ENCODE assay signal across 14 cellular contexts in the genomic region with DNA sequence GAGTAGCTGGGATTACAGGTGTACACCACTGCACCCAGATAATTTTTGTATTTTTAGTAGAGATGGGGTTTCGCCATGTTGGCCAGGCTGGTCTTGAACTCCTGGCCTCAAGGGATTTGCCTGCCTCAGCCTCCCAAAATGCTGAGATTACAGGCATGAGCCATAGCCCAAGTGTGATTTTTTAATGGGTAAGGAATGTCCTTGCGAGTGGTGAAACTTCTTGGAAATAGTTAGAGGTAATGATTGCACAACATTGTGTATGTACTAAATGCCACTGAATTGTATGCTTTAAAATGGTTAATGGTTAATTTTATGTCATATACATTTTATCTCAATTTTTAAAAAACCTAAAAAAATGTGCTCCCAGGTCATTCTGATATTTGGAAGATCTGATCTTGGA. TPM values are rescaled to one million over a fixed set of nuclear protein-coding genes. Genes with fewer than 3 reads are reported as not detected.
DNase-seq lines count a peak whose midpoint lies in the region; ATAC-seq, FAIRE-seq and TF ChIP-seq lines count a peak whose summit lies in the region.
"Had no signal": no experiment of that assay in that cellular context is flagged by ENCODE, and none has a peak within 500 bp of the region (broad histone marks: within the 10 kb centered on the region; RNA-seq: fewer than 3 reads in every experiment).

No MANE protein-coding gene starts in this region.

- intact Hi-C loops in CD4-positive, alpha-beta T cell (cut with DNase I, micrococcal nuclease): loop anchor here in 1 of 2 experiments (5.0 kb wide), 3 partner anchors 42 to 103 kb away; no protein-coding TSS in a partner anchor
- intact Hi-C loops in kidney (cut with DNase I): no loop called here

- no peaks in the 10 kb centered on the region for H3K9me3 ChIP-seq in CD4-positive, alpha-beta T cell (ENCODE audit: control insufficient read depth, low read length)
- H3K9me3 ChIP-seq in adipocyte (ENCODE audit: control insufficient read depth, low read length): peaks cover 6% of the 10 kb centered on the region
- peaks cover 0 to 14% of the 10 kb centered on the region in 2 donors for H3K9me3 ChIP-seq in kidney (ENCODE audit: control insufficient read depth in 1 of 2, low read length in 2 of 2)
- H3K9me3 ChIP-seq: Peyer's patch had no signal

- no peak overlapping the region for H3K4me3 Mint-ChIP-seq in CD4-positive, alpha-beta T cell

- peaks cover 10% of the 10 kb centered on the region for H3K36me3 Mint-ChIP-seq in CD4-positive, alpha-beta T cell (ENCODE audit: low read depth)
- H3K36me3 Mint-ChIP-seq: CD4-positive, alpha-beta memory T cell had no signal

- DNase-seq in CD4-positive, alpha-beta T cell: no peak
- DNase-seq in adipocyte (ENCODE audit: low read depth) (peak; percentile 66), fibroblast of the aortic adventitia (ENCODE audit: low read depth) (peak; percentile 61), renal cortical epithelial cell (ENCODE audit: low read depth) (peak; percentile 79), kidney (no peak), inferior parietal cortex (ENCODE audit: extremely low spot score) (no peak), D721Med (ENCODE audit: insufficient read length, low spot score) (no peak)
- DNase-seq: CD4-positive, alpha-beta memory T cell; NCI-H1930; NCI-H2171 treated with DMSO at 0.1 percent for 48 hours; NCI-H510A; Peyer's patch; Right ventricle myocardium superior had no signal

- POLR2A ChIA-PET in CD4-positive, alpha-beta T cell (lab: Charles Lee): no interaction called here

- CTCF ChIA-PET in CD4-positive, alpha-beta T cell (lab: Charles Lee): no interaction called here

- H3K9ac ChIP-seq in adipocyte (ENCODE audit: low read length): no peak overlapping the region
- no peak overlapping the region for H3K9ac ChIP-seq in kidney (ENCODE audit: low read length in 2 of 2)

- no peak for TF ChIP-seq CTCF in CD4-positive, alpha-beta T cell (IDR thresholded peaks at IDR 0.05)
- TF ChIP-seq CTCF in fibroblast of the aortic adventitia (IDR thresholded peaks at IDR 0.05; ENCODE audit: insufficient read depth, low read length) (no peak), kidney (IDR thresholded peaks at IDR 0.05; ENCODE audit: borderline replicate concordance, extremely low read depth, insufficient read depth) (no peak), D721Med (IDR thresholded peaks at IDR 0.05; ENCODE audit: insufficient read depth, missing control alignments) (no peak)

- H3K9me3 Mint-ChIP-seq in CD4-positive, alpha-beta T cell: no peaks in the 10 kb centered on the region

- no peak overlapping the region for H3K4me3 ChIP-seq in adipocyte (ENCODE audit: low read length)
- no peak overlapping the region for H3K4me3 ChIP-seq in fibroblast of the aortic adventitia (ENCODE audit: low read depth, low read length)
- H3K4me3 ChIP-seq in kidney (ENCODE audit: low read length in 2 of 2): no peak overlapping the region
- H3K4me3 ChIP-seq: Peyer's patch had no signal

- peak overlapping the region; percentile 86 for H3K27ac Mint-ChIP-seq in CD4-positive, alpha-beta T cell

- no peaks in the 10 kb centered on the region for H3K27me3 Mint-ChIP-seq in CD4-positive, alpha-beta T cell
- H3K27me3 Mint-ChIP-seq: CD4-positive, alpha-beta memory T cell had no signal

- no peak for ATAC-seq in CD4-positive, alpha-beta T cell (ENCODE audit: poor library complexity)

- peaks cover 75% of the 10 kb centered on the region for H3K4me1 Mint-ChIP-seq in CD4-positive, alpha-beta T cell (ENCODE audit: low read depth)

- no peaks in the 10 kb centered on the region for H3K36me3 ChIP-seq in adipocyte (ENCODE audit: control insufficient read depth, insufficient read depth, low read length, severe bottlenecking)
- H3K36me3 ChIP-seq in kidney (ENCODE audit: control insufficient read depth in 1 of 2, insufficient read depth in 2 of 2, low read length in 2 of 2): no peaks in the 10 kb centered on the region
- H3K36me3 ChIP-seq: Peyer's patch had no signal

- H3K27ac ChIP-seq in CD4-positive, alpha-beta T cell (ENCODE audit: low read depth, low read length): no peak overlapping the region
- no peak overlapping the region for H3K27ac ChIP-seq in kidney (ENCODE audit: low read depth in 2 of 2, low read length in 2 of 2)
- H3K27ac ChIP-seq: HL-60 had no signal

- FAIRE-seq in kidney (lab: Jason Lieb, UNC): no peak
- no peak for FAIRE-seq in D721Med (lab: Jason Lieb, UNC)

- H3K4me1 ChIP-seq in adipocyte (ENCODE audit: control insufficient read depth, insufficient read depth, low read length) (peaks cover 40% of the 10 kb centered on the region), kidney (ENCODE audit: control insufficient read depth in 1 of 2, insufficient read depth in 1 of 2, low read depth in 1 of 2, low read length in 2 of 2) (peaks cover 10 to 14% of the 10 kb centered on the region in 2 donors)

- no peaks in the 10 kb centered on the region for H3K27me3 ChIP-seq in CD4-positive, alpha-beta T cell (ENCODE audit: control insufficient read depth, insufficient read depth, low read length)
- no peaks in the 10 kb centered on the region for H3K27me3 ChIP-seq in adipocyte (replicated peaks; ENCODE audit: control insufficient read depth, insufficient read depth, low read length)
- H3K27me3 ChIP-seq: Peyer's patch had no signal

RNA-seq across cellular contexts. Expression of gene IL6ST, which starts 59.9 kb away (rescaled TPM):
- 100 to 1,000 TPM; 377 to 404 TPM for total RNA-seq in CD4-positive, alpha-beta T cell
- total RNA-seq in fibroblast of the aortic adventitia (ENCODE audit: low replicate concordance) (696 and 1,116 TPM in 2 replicates), renal cortical epithelial cell (216 and 325 TPM in 2 replicates), kidney (378 TPM)
- polyA plus RNA-seq in kidney (ENCODE audit: insufficient read depth, low read depth, low replicate concordance): 39.2 TPM

Comparison
In these comparisons a context has a peak if more than half of its experiments do, and no peak if none do; other contexts are left out.
1. DNase-seq: peak in adipocyte (single experiment), fibroblast of the aortic adventitia (single experiment) and renal cortical epithelial cell (single experiment); none in CD4-positive, alpha-beta T cell (0 of 10), kidney (single experiment), inferior parietal cortex (single experiment) and D721Med (single experiment).